8 cellular contexts compared by ENCODE assay signal in the genomic region with DNA sequence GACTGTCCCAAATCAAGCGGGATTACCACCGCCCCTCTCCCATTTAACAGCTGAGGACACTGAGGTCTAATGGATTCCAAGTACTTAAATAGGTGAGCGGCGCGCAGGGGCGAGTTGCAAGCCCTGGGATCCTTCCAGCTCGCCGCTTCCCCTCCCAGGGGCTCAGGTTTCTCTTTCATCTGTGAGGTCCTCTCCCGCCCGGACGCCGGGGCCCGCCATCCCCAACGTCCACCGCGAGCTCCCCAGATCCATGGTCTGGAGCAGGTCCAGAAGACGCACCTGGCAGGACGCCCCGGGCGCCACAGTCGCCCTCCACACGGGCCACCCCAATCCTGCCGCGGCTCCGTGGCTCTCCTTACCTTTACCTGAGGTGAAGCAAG. TPM values are rescaled to one million over a fixed set of nuclear protein-coding genes. Genes with fewer than 3 reads are reported as not detected.
DNase-seq lines count a peak whose midpoint lies in the region; ATAC-seq and TF ChIP-seq lines count a peak whose summit lies in the region.

No MANE protein-coding gene starts in this region.

- H3K4me3 ChIP-seq in AG10803 (ENCODE audit: low read length) (peak overlapping the region; percentile 88), KMS-11 (IDR thresholded peaks at IDR 0.05; ENCODE audit: insufficient read depth, low read depth, low read length) (no peak overlapping the region), right atrium auricular region (peak overlapping the region; percentile 77 to 92), skeletal muscle satellite cell (ENCODE audit: low read length) (peak overlapping the region; percentile 94)

- DNase-seq in AG10803 (ENCODE audit: low read depth): no peak
- peak; percentile 62 for DNase-seq in right atrium auricular region (ENCODE audit: low spot score)
- DNase-seq in posterior vena cava (ENCODE audit: low spot score): no peak

- no peaks in the 10 kb centered on the region for H4K20me1 ChIP-seq in KMS-11 (ENCODE audit: insufficient read depth)

- H2AFZ ChIP-seq in KMS-11 (ENCODE audit: low read depth): peak overlapping the region; percentile 95

- TF ChIP-seq CTCF in AG10803 (conservative IDR thresholded peaks at IDR 0.05; ENCODE audit: low read length): no peak
- no peak for TF ChIP-seq CTCF in KMS-11 (conservative IDR thresholded peaks at IDR 0.05; ENCODE audit: low read depth, low read length)
- no peak for TF ChIP-seq CTCF in right atrium auricular region (IDR thresholded peaks at IDR 0.05)

- no peaks in the 10 kb centered on the region for H3K36me3 ChIP-seq in KMS-11 (ENCODE audit: insufficient read depth)
- no peaks in the 10 kb centered on the region for H3K36me3 ChIP-seq in right atrium auricular region
- H3K36me3 ChIP-seq in skeletal muscle satellite cell (ENCODE audit: insufficient read depth, low read length): no peaks in the 10 kb centered on the region

- intact Hi-C loops in posterior vena cava (cut with DNase I): no loop called here

- H3K9ac ChIP-seq in KMS-11: peak overlapping the region; percentile 76
- H3K9ac ChIP-seq in skeletal muscle satellite cell (ENCODE audit: low read depth, low read length): peak overlapping the region; percentile 91

- no peaks in the 10 kb centered on the region for H3K27me3 Mint-ChIP-seq in activated naive CD4-positive, alpha-beta T cell treated with anti-CD3 and anti-CD28 coated beads, Interleukin-2, amount 50 U/mL, for 24 hours

- H3K4me1 Mint-ChIP-seq in activated naive CD4-positive, alpha-beta T cell treated with anti-CD3 and anti-CD28 coated beads, Interleukin-2, amount 50 U/mL, for 24 hours: peaks cover 68% of the 10 kb centered on the region

- no peaks in the 10 kb centered on the region for H3K9me3 ChIP-seq in right atrium auricular region
- no peaks in the 10 kb centered on the region for H3K9me3 ChIP-seq in skeletal muscle satellite cell (replicated peaks; ENCODE audit: low read length)

- H3K27me3 ChIP-seq in KMS-11 (ENCODE audit: insufficient read depth, low read depth) (no peaks in the 10 kb centered on the region), right atrium auricular region (no peaks in the 10 kb centered on the region), skeletal muscle satellite cell (ENCODE audit: control insufficient read depth, insufficient read depth, low read length) (no peaks in the 10 kb centered on the region)

- H3K4me1 ChIP-seq in KMS-11 (ENCODE audit: low read depth, poor library complexity, severe bottlenecking) (peaks cover 20% of the 10 kb centered on the region), right atrium auricular region (peaks cover 0 to 18% of the 10 kb centered on the region in 2 donors), skeletal muscle satellite cell (ENCODE audit: control insufficient read depth, insufficient read depth, low read length) (peaks cover 18% of the 10 kb centered on the region)

- peak; percentile 30 for ATAC-seq in GM19023 (IDR thresholded peaks at IDR 0.05; ENCODE audit: unreplicated experiment)
- no peak for ATAC-seq in HG03571 (IDR thresholded peaks at IDR 0.05; ENCODE audit: unreplicated experiment)

- peak overlapping the region; percentile 95 for H3K4me3 Mint-ChIP-seq in activated naive CD4-positive, alpha-beta T cell treated with anti-CD3 and anti-CD28 coated beads, Interleukin-2, amount 50 U/mL, for 24 hours

- no peaks in the 10 kb centered on the region for H3K36me3 Mint-ChIP-seq in activated naive CD4-positive, alpha-beta T cell treated with anti-CD3 and anti-CD28 coated beads, Interleukin-2, amount 50 U/mL, for 24 hours

- H3K27ac Mint-ChIP-seq in activated naive CD4-positive, alpha-beta T cell treated with anti-CD3 and anti-CD28 coated beads, Interleukin-2, amount 50 U/mL, for 24 hours: peak overlapping the region; percentile 97

- H3K27ac ChIP-seq in KMS-11 (peak overlapping the region; percentile 59), right atrium auricular region (peak overlapping the region; percentile 85 to 95)

- 0 out of 2 replicates have a peak, but pooled peaks cover 14% of the 10 kb centered on the region for H3K79me2 ChIP-seq in KMS-11 (ENCODE audit: insufficient read depth, low read depth)

- no peaks in the 10 kb centered on the region for H3K9me3 Mint-ChIP-seq in activated naive CD4-positive, alpha-beta T cell treated with anti-CD3 and anti-CD28 coated beads, Interleukin-2, amount 50 U/mL, for 24 hours

- H3K4me2 ChIP-seq in KMS-11 (peak overlapping the region; percentile 58), skeletal muscle satellite cell (ENCODE audit: low read length) (peak overlapping the region; percentile 89)

RNA-seq across cellular contexts. Expression of a gene that starts 0.3 kb away (rescaled TPM):
- total RNA-seq in right atrium auricular region (10 to 100 TPM; 11.8 to 16.4 TPM), posterior vena cava (10 to 100 TPM; 18.0 to 21.9 TPM)
- 49.1 and 74.8 TPM in 2 replicates for total RNA-seq in skeletal muscle satellite cell (2012; rRNA removed)
